Comparison of ENCODE assay signal across 2 cellular contexts in the genomic region with DNA sequence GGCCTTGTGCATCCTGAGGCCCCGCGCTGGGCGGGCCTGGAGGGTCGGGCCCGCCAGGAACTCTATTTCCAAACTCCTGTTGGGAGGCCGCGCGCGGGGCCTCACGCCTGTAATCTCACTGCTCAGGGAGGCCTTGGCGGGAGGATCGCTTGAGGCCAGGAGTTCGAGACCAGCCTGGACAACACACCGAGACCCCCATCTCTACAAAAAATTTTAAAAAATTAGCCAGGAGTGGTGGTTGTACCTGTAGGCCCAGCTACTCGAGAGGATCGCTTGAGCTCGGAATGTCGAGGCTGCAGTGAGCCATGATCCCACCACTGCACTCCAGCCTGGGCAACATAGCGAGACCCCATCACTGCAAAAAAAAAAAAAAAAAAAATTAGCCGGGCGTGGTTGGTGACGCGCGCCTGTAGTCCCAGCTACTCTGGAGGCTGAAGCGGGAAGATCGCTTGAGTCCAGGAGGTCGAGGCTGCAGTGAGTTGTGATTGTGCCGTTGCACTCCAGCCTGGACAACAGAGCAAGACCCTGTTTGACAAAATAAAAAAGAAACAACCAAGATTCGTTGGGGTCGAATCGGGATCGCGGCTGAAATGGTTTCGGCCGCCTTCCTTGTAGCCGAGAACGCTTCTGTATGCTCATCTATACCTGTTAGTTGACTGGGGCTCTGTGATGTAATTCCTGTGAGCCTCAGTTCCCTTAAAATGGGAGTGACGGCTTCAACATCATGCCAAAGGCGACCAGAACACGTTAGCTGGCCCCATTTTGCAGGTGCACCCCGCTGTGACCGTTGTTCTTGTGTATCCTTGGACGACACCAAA.
TF ChIP-seq lines count a peak whose summit lies in the region.

No MANE protein-coding gene starts in this region.

TF ChIP-seq in HCT116, 20 proteins besides CTCF, POLR2A, EP300 and RAD21:
- TF ChIP-seq, protein P1, sequence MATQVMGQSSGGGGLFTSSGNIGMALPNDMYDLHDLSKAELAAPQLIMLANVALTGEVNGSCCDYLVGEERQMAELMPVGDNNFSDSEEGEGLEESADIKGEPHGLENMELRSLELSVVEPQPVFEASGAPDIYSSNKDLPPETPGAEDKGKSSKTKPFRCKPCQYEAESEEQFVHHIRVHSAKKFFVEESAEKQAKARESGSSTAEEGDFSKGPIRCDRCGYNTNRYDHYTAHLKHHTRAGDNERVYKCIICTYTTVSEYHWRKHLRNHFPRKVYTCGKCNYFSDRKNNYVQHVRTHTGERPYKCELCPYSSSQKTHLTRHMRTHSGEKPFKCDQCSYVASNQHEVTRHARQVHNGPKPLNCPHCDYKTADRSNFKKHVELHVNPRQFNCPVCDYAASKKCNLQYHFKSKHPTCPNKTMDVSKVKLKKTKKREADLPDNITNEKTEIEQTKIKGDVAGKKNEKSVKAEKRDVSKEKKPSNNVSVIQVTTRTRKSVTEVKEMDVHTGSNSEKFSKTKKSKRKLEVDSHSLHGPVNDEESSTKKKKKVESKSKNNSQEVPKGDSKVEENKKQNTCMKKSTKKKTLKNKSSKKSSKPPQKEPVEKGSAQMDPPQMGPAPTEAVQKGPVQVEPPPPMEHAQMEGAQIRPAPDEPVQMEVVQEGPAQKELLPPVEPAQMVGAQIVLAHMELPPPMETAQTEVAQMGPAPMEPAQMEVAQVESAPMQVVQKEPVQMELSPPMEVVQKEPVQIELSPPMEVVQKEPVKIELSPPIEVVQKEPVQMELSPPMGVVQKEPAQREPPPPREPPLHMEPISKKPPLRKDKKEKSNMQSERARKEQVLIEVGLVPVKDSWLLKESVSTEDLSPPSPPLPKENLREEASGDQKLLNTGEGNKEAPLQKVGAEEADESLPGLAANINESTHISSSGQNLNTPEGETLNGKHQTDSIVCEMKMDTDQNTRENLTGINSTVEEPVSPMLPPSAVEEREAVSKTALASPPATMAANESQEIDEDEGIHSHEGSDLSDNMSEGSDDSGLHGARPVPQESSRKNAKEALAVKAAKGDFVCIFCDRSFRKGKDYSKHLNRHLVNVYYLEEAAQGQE (IDR thresholded peaks at IDR 0.05; ENCODE audit: low read depth), result no peak
- TF ChIP-seq, protein P2, sequence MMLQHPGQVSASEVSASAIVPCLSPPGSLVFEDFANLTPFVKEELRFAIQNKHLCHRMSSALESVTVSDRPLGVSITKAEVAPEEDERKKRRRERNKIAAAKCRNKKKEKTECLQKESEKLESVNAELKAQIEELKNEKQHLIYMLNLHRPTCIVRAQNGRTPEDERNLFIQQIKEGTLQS (IDR thresholded peaks at IDR 0.05), result no peak
- TF ChIP-seq ZFX (IDR thresholded peaks at IDR 0.05) (peak; percentile 85; the same call in 1 of the 2 replicates), ELF1 (IDR thresholded peaks at IDR 0.05; ENCODE audit: borderline replicate concordance, low read depth) (no peak), EZH2phosphoT487 (IDR thresholded peaks at IDR 0.05; ENCODE audit: borderline replicate concordance) (no peak), EGR1 (IDR thresholded peaks at IDR 0.05; ENCODE audit: low read depth) (no peak), POLR2AphosphoS5 (IDR thresholded peaks at IDR 0.05; ENCODE audit: low read depth, low read length) (no peak; the same call in 1 of the 2 replicates), ZNF274 (IDR thresholded peaks at IDR 0.05; ENCODE audit: low read depth, low read length) (no peak), EZH2 (IDR thresholded peaks at IDR 0.05) (no peak)

TF ChIP-seq in HEK293T, 16 proteins besides CTCF, POLR2A, EP300 and RAD21:
- TF ChIP-seq FOXM1 (IDR thresholded peaks at IDR 0.05; ENCODE audit: borderline replicate concordance) (no peak), NFRKB (IDR thresholded peaks at IDR 0.05) (no peak), SUZ12 (IDR thresholded peaks at IDR 0.05) (no peak), FOXK2 (IDR thresholded peaks at IDR 0.05) (no peak), CTBP1 (IDR thresholded peaks at IDR 0.05; ENCODE audit: borderline replicate concordance) (no peak), ZNF384 (IDR thresholded peaks at IDR 0.05) (no peak; the same call in 1 of the 2 replicates), TARDBP (IDR thresholded peaks at IDR 0.05) (no peak), SP1 (IDR thresholded peaks at IDR 0.05) (no peak), ELF4 (IDR thresholded peaks at IDR 0.05) (no peak), HDGF (IDR thresholded peaks at IDR 0.05; ENCODE audit: borderline replicate concordance) (no peak), BHLHE40 (IDR thresholded peaks at IDR 0.05; ENCODE audit: borderline replicate concordance) (no peak), ARNT (IDR thresholded peaks at IDR 0.05) (no peak), L3MBTL2 (conservative IDR thresholded peaks at IDR 0.05) (no peak), FOXA1 (IDR thresholded peaks at IDR 0.05) (no peak), LEF1 (IDR thresholded peaks at IDR 0.05; ENCODE audit: borderline replicate concordance) (no peak)
- TF ChIP-seq, protein P3, sequence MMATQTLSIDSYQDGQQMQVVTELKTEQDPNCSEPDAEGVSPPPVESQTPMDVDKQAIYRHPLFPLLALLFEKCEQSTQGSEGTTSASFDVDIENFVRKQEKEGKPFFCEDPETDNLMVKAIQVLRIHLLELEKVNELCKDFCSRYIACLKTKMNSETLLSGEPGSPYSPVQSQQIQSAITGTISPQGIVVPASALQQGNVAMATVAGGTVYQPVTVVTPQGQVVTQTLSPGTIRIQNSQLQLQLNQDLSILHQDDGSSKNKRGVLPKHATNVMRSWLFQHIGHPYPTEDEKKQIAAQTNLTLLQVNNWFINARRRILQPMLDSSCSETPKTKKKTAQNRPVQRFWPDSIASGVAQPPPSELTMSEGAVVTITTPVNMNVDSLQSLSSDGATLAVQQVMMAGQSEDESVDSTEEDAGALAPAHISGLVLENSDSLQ (IDR thresholded peaks at IDR 0.05), result no peak
